In the genomic region with DNA sequence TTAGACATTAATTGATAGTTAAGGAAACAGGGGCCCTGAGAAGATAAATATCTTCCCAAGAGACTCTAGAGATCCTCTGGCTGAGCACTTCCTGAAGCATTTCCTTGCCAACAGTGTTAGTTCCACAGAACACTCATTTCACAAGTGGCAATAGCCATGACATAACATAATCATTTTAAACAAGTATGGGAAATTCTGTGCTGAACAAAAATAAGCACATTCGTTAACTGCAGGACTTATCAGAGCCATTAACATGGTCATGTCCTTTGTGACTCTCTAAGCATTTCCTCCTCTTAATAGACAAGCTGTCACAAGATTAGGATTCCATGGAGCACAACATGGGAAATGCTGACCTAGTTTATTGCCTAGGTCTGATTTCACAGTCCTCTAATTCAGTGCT, we compare ENCODE assay signal across 14 cellular contexts.
DNase-seq lines count a peak whose midpoint lies in the region; ATAC-seq and TF ChIP-seq lines count a peak whose summit lies in the region.
"Had no signal": no experiment of that assay in that cellular context is flagged by ENCODE, and none has a peak within 500 bp of the region (broad histone marks: within the 10 kb centered on the region; RNA-seq: fewer than 3 reads in every experiment).

No MANE protein-coding gene starts in this region.

- H3K9me3 Mint-ChIP-seq in chondrocyte (ENCODE audit: low read depth), result no peaks in the 10 kb centered on the region
- H3K9me3 Mint-ChIP-seq: nephron had no signal

- peaks cover 69% of the 10 kb centered on the region for H3K4me1 Mint-ChIP-seq in chondrocyte (ENCODE audit: low read depth)

- DNase-seq in Right ventricle myocardium superior, result no peak
- no peak for DNase-seq in right atrium auricular region (ENCODE audit: low spot score)
- DNase-seq in chondrocyte (ENCODE audit: low spot score), result no peak
- DNase-seq in left lung, result no peak
- no peak for DNase-seq in GOT3 (lab: John Stamatoyannopoulos, UW)
- DNase-seq in DMS 273 (lab: John Stamatoyannopoulos, UW; ENCODE audit: unreplicated experiment), result no peak
- DNase-seq: retina; stimulated activated CD4-positive, alpha-beta T cell treated with anti-CD3 and anti-CD28 coated beads, Interleukin-4, amount 100 ng/mL, for 1 hour; WERI-Rb-1 had no signal

- H3K36me3 Mint-ChIP-seq in chondrocyte (ENCODE audit: low read depth), result no peaks in the 10 kb centered on the region
- H3K36me3 Mint-ChIP-seq: IgD-negative memory B cell had no signal

- no peaks in the 10 kb centered on the region for H3K27me3 ChIP-seq in right atrium auricular region
- H3K27me3 ChIP-seq in left lung, result no peaks in the 10 kb centered on the region

- peak overlapping the region; percentile 85 for H3K27ac Mint-ChIP-seq in chondrocyte (ENCODE audit: unreplicated experiment)

- H3K27ac ChIP-seq in right atrium auricular region, result no peak overlapping the region
- H3K27ac ChIP-seq in left lung, result peak overlapping the region in 1 of 2 donors; percentile 14
- H3K27ac ChIP-seq: WERI-Rb-1 had no signal

- H3K36me3 ChIP-seq in right atrium auricular region (no peaks in the 10 kb centered on the region), left lung (no peaks in the 10 kb centered on the region)
- H3K36me3 ChIP-seq: WERI-Rb-1 had no signal

- no peaks in the 10 kb centered on the region for H3K27me3 Mint-ChIP-seq in chondrocyte (ENCODE audit: low read depth)
- H3K27me3 Mint-ChIP-seq: IgD-negative memory B cell had no signal

- H3K9me3 ChIP-seq in right atrium auricular region (no peaks in the 10 kb centered on the region), left lung (no peaks in the 10 kb centered on the region)

- H3K4me3 Mint-ChIP-seq in chondrocyte (ENCODE audit: unreplicated experiment), result no peak overlapping the region
- H3K4me3 Mint-ChIP-seq: IgD-negative memory B cell had no signal

- TF ChIP-seq CTCF in right atrium auricular region (IDR thresholded peaks at IDR 0.05) (no peak), chondrocyte (IDR thresholded peaks at IDR 0.05) (no peak), left lung (IDR thresholded peaks at IDR 0.05) (no peak)

- H3K4me3 ChIP-seq in right atrium auricular region (no peak overlapping the region), left lung (no peak overlapping the region)
- H3K4me3 ChIP-seq: lung had no signal

- ATAC-seq in Right ventricle myocardium superior (ENCODE audit: poor library complexity) (peak; percentile 36), left lung (peak; percentile 13), GM21447 (IDR thresholded peaks at IDR 0.05; ENCODE audit: unreplicated experiment) (no peak), GM18873 (IDR thresholded peaks at IDR 0.05; ENCODE audit: low FRiP score, unreplicated experiment) (no peak)

- H3K4me1 ChIP-seq in right atrium auricular region (peaks cover 0 to 24% of the 10 kb centered on the region in 2 donors), left lung (peaks cover 14 to 37% of the 10 kb centered on the region in 2 donors)

- intact Hi-C loops in Right ventricle myocardium superior (cut with DNase I) (no loop called here), left lung (cut with DNase I) (no loop called here)

Comparison
In these comparisons a context has a peak if more than half of its experiments do, and no peak if none do; other contexts are left out.
1. ATAC-seq: peak in Right ventricle myocardium superior (single experiment) and left lung (single experiment); none in GM21447 (single experiment) and GM18873 (single experiment).